In the genomic region with DNA sequence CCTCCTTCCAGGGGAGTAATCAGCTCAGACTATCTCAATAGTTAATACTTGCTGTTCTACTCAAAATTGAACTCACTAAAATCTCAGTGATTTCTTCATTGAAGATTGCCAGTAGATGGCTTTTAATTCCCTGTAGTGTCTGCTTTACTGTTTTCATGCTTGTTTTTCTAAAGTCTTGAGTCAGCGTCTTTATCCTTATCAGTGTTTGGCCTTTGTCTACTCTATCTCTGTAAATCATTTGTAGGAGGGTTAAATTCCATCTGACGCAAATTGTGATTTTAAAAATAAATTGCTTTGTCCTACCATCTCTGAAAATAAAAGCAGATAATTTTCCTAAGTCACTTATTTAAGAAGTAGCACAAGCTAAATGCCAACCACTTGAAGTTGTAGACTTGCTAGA, we compare ENCODE assay signal across 1 cellular context.
A peak's percentile ranks its signal among the peaks of the same experiment; 100 is the strongest.
TF ChIP-seq lines count a peak whose summit lies in the region.

No MANE protein-coding gene starts in this region.

TF ChIP-seq in liver, 16 proteins besides CTCF, POLR2A, EP300 and RAD21 (continued from another document):
- TF ChIP-seq REST (IDR thresholded peaks at IDR 0.05) (no peak), HNF4A (conservative IDR thresholded peaks at IDR 0.05) (peak; percentile 60 to 70), YY1 (IDR thresholded peaks at IDR 0.05) (no peak), SP1 (IDR thresholded peaks at IDR 0.05) (peak; percentile 21), TAF1 (conservative IDR thresholded peaks at IDR 0.05) (no peak), HNF4G (IDR thresholded peaks at IDR 0.05) (peak; percentile 35), NR2F2 (IDR thresholded peaks at IDR 0.05) (no peak)
- TF ChIP-seq, protein P1, sequence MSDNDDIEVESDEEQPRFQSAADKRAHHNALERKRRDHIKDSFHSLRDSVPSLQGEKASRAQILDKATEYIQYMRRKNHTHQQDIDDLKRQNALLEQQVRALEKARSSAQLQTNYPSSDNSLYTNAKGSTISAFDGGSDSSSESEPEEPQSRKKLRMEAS (IDR thresholded peaks at IDR 0.05) = no peak
- TF ChIP-seq, protein P2, sequence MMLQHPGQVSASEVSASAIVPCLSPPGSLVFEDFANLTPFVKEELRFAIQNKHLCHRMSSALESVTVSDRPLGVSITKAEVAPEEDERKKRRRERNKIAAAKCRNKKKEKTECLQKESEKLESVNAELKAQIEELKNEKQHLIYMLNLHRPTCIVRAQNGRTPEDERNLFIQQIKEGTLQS (IDR thresholded peaks at IDR 0.05) = no peak
